Comparison of ENCODE assay signal across 13 cellular contexts in the genomic region with DNA sequence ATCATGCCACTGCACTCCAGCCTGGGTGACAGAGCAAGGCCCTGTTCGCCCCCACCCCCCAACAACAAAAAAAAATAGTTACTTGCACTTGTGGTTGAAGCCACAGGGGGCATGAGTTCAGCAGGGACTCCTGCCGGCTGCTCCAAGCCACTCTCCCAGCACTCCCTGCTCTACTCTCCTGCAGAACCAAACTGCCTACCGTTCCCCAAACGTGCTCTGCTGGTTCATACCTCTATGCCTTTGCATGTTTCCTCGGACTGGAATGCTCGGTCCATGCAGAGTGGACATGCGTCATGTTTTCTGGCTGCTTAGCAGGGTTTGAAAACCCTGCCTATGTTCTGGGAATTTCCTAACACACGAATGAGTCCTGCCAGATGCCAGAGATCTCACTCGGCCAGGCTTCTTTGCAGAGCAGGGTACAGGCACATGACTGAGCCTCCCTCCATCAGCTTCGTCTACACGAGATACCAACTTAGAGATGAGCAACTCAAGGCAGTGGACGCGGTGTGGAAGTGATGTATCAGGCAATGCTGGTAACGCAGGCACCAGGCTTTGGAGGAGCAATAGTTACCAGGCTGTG. TPM values are rescaled to one million over a fixed set of nuclear protein-coding genes. Genes with fewer than 3 reads are reported as not detected.
DNase-seq lines count a peak whose midpoint lies in the region; ATAC-seq, FAIRE-seq and TF ChIP-seq lines count a peak whose summit lies in the region.
"Had no signal": no experiment of that assay in that cellular context is flagged by ENCODE, and none has a peak within 500 bp of the region (broad histone marks: within the 10 kb centered on the region; RNA-seq: fewer than 3 reads in every experiment).

No MANE protein-coding gene starts in this region.

- H3K4me2 ChIP-seq in GM23338 (no peak overlapping the region), fibroblast of lung (ENCODE audit: extremely low read depth, insufficient read depth, low read length) (no peak overlapping the region)

- H3K27me3 ChIP-seq in GM23338 (ENCODE audit: insufficient read depth) (no peaks in the 10 kb centered on the region), fibroblast of lung (ENCODE audit: control insufficient read depth, insufficient read depth, low read length) (no peaks in the 10 kb centered on the region)

- TF ChIP-seq CTCF in GM23338 (conservative IDR thresholded peaks at IDR 0.05; ENCODE audit: low read depth in 2 of 2) (no peak; a peak in 1 of 4 replicates), fibroblast of lung (conservative IDR thresholded peaks at IDR 0.05 in 1 of 2, IDR thresholded peaks at IDR 0.05 in 1 of 2; ENCODE audit: low read depth in 1 of 2, low read length in 2 of 2) (no peak)

- H3K9ac ChIP-seq in fibroblast of lung (ENCODE audit: insufficient read depth, low read length): no peak overlapping the region

- H3K36me3 ChIP-seq in GM23338 (ENCODE audit: insufficient read depth) (no peaks in the 10 kb centered on the region), fibroblast of lung (ENCODE audit: control insufficient read depth, insufficient read depth, low read length) (no peaks in the 10 kb centered on the region)

- H3F3A ChIP-seq in GM23338 (replicated peaks; ENCODE audit: low read depth): no peaks in the 10 kb centered on the region

- no peak overlapping the region for H3K4me3 Mint-ChIP-seq in GM23338

- H3K79me2 ChIP-seq in GM23338 (replicated peaks; ENCODE audit: insufficient read depth) (no peaks in the 10 kb centered on the region), fibroblast of lung (ENCODE audit: control insufficient read depth, insufficient read depth, low read length) (no peaks in the 10 kb centered on the region)

- H3K27me3 Mint-ChIP-seq in GM23338 (ENCODE audit: insufficient read depth, low read depth, poor library complexity): no peaks in the 10 kb centered on the region

- H3K9me3 ChIP-seq in fibroblast of lung (ENCODE audit: control insufficient read depth, insufficient read depth, low read depth, low read length): no peaks in the 10 kb centered on the region

- peak; percentile 33 for ATAC-seq in GM23338
- ATAC-seq in HG03354 (IDR thresholded peaks at IDR 0.05; ENCODE audit: poor library complexity, severe bottlenecking, unreplicated experiment): no peak
- no peak for ATAC-seq in sciatic nerve
- ATAC-seq: Right ventricle myocardium inferior had no signal

- H3K27ac ChIP-seq in GM23338 (ENCODE audit: low read depth) (no peak overlapping the region), fibroblast of lung (ENCODE audit: insufficient read depth, low read length) (no peak overlapping the region)

- no peaks in the 10 kb centered on the region for H3K9me2 ChIP-seq in GM23338 (ENCODE audit: insufficient read depth)

- peaks cover 13% of the 10 kb centered on the region for H3K4me1 Mint-ChIP-seq in GM23338

- H3K36me3 Mint-ChIP-seq in GM23338 (ENCODE audit: low read depth): no peaks in the 10 kb centered on the region; the same call in 2 of the 3 replicates

- H3K27ac Mint-ChIP-seq in GM23338: no peak overlapping the region

- H4K20me1 ChIP-seq in GM23338 (replicated peaks; ENCODE audit: insufficient read depth): no peaks in the 10 kb centered on the region
- no peaks in the 10 kb centered on the region for H4K20me1 ChIP-seq in fibroblast of lung (ENCODE audit: control insufficient read depth, extremely low read depth, insufficient read depth, low read length)

- H3K4me3 ChIP-seq in GM23338 (no peak overlapping the region), fibroblast of lung (replicated peaks in 1 of 4; ENCODE audit: control extremely low read depth in 1 of 4, insufficient read depth in 1 of 4, low read depth in 3 of 4, low read length in 4 of 4) (no peak overlapping the region)

- FAIRE-seq in GM19239 (lab: Jason Lieb, UNC): no peak
- FAIRE-seq: colon had no signal

- H2AFZ ChIP-seq in GM23338 (peak overlapping the region; percentile 95), fibroblast of lung (ENCODE audit: low read length) (peak overlapping the region; percentile 63)

- H3K9me3 Mint-ChIP-seq in GM23338: no peaks in the 10 kb centered on the region

- DNase-seq in A172 (ENCODE audit: low spot score) (peak; percentile 16), GM23338 (ENCODE audit: low spot score) (peak; percentile 43), OCI-M1 (lab: John Stamatoyannopoulos, UW) (peak; percentile 36), fibroblast of lung (ENCODE audit: low read depth in 2 of 2) (peak; percentile 9 to 37), GM19239 (ENCODE audit: insufficient read length, low spot score) (no peak), sciatic nerve (ENCODE audit: low spot score) (no peak), NCI-H146 treated with DMSO at 0.1 percent for 48 hours (lab: John Stamatoyannopoulos, UW; ENCODE audit: unreplicated experiment) (no peak)
- DNase-seq: activated CD4-positive, alpha-beta T cell treated with anti-CD3 and anti-CD28 coated beads for 48 hours; activated naive CD4-positive, alpha-beta T cell treated with Interleukin-2 at 50 U/mL for 16 hours; AML-193 had no signal

- intact Hi-C loops in sciatic nerve (cut with DNase I): no loop called here

- no peaks in the 10 kb centered on the region for H3K4me1 ChIP-seq in GM23338 (ENCODE audit: insufficient read depth)
- H3K4me1 ChIP-seq in fibroblast of lung (ENCODE audit: control insufficient read depth, extremely low read depth, insufficient read depth, low read length): no peaks in the 10 kb centered on the region

TF ChIP-seq in GM23338, 12 proteins besides CTCF, POLR2A, EP300 and RAD21 (continues in another document):
- TF ChIP-seq ZNF331 (CRISPR knock-in tag; IDR thresholded peaks at IDR 0.05; ENCODE audit: low read depth) (no peak), JUNB (IDR thresholded peaks at IDR 0.05; ENCODE audit: unreplicated experiment) (no peak), CREB1 (CRISPR knock-in tag; IDR thresholded peaks at IDR 0.05; ENCODE audit: low read depth) (no peak), EZH2phosphoT487 (IDR thresholded peaks at IDR 0.05; ENCODE audit: unreplicated experiment) (no peak), ETS1 (IDR thresholded peaks at IDR 0.05) (no peak), NANOG (IDR thresholded peaks at IDR 0.05; ENCODE audit: borderline replicate concordance) (no peak), STAT1 (IDR thresholded peaks at IDR 0.05; ENCODE audit: unreplicated experiment) (no peak), POLR2AphosphoS5 (IDR thresholded peaks at IDR 0.05; ENCODE audit: low read depth) (no peak)
- TF ChIP-seq, protein P1, sequence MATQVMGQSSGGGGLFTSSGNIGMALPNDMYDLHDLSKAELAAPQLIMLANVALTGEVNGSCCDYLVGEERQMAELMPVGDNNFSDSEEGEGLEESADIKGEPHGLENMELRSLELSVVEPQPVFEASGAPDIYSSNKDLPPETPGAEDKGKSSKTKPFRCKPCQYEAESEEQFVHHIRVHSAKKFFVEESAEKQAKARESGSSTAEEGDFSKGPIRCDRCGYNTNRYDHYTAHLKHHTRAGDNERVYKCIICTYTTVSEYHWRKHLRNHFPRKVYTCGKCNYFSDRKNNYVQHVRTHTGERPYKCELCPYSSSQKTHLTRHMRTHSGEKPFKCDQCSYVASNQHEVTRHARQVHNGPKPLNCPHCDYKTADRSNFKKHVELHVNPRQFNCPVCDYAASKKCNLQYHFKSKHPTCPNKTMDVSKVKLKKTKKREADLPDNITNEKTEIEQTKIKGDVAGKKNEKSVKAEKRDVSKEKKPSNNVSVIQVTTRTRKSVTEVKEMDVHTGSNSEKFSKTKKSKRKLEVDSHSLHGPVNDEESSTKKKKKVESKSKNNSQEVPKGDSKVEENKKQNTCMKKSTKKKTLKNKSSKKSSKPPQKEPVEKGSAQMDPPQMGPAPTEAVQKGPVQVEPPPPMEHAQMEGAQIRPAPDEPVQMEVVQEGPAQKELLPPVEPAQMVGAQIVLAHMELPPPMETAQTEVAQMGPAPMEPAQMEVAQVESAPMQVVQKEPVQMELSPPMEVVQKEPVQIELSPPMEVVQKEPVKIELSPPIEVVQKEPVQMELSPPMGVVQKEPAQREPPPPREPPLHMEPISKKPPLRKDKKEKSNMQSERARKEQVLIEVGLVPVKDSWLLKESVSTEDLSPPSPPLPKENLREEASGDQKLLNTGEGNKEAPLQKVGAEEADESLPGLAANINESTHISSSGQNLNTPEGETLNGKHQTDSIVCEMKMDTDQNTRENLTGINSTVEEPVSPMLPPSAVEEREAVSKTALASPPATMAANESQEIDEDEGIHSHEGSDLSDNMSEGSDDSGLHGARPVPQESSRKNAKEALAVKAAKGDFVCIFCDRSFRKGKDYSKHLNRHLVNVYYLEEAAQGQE (IDR thresholded peaks at IDR 0.05; ENCODE audit: unreplicated experiment): no peak

RNA-seq across cellular contexts. Expression of gene SLC25A15, which starts 8.5 kb away (rescaled TPM):
- 25.3 and 38.5 TPM in 2 replicates for total RNA-seq in A172 (2014; rRNA removed; shearing (Covaris generic))
- total RNA-seq in GM23338 (2014; rRNA removed; shearing (Covaris generic)): 32.6 and 32.8 TPM in 2 replicates
- 6.5 and 7.3 TPM in 2 replicates for polyA plus RNA-seq in GM23338 (2016; fragmentation: Nextera tagmentation; extraction: Ambion mirVana)
- 9.6 and 10.3 TPM in 2 replicates for total RNA-seq in fibroblast of lung
- polyA plus RNA-seq in fibroblast of lung: 6.8 and 10.2 TPM in 2 replicates
- 5.5 and 7.7 TPM in 2 replicates for polyA plus RNA-seq in fibroblast of lung (2012)
- polyA minus RNA-seq in fibroblast of lung (ENCODE audit: low replicate concordance): 3.5 and 14.5 TPM in 2 replicates
- 3.2 TPM for total RNA-seq in sciatic nerve

RNA-seq across cellular contexts. Expression of gene MRPS31, which starts 9.9 kb away (rescaled TPM):
- total RNA-seq in A172 (2014; rRNA removed; shearing (Covaris generic)): 20.7 and 26.1 TPM in 2 replicates
- total RNA-seq in GM23338 (2014; rRNA removed; shearing (Covaris generic)): 26.1 and 26.8 TPM in 2 replicates
- polyA plus RNA-seq in GM23338 (2016; fragmentation: Nextera tagmentation; extraction: Ambion mirVana): 62.2 and 62.7 TPM in 2 replicates
- 14.2 and 14.9 TPM in 2 replicates for total RNA-seq in fibroblast of lung
- 16.0 and 21.8 TPM in 2 replicates for polyA plus RNA-seq in fibroblast of lung
- 9.5 and 13.6 TPM in 2 replicates for polyA plus RNA-seq in fibroblast of lung (2012)
- polyA minus RNA-seq in fibroblast of lung (ENCODE audit: low replicate concordance): 0.41 and 2.1 TPM in 2 replicates
- 21.1 TPM for total RNA-seq in sciatic nerve

Comparison
In these comparisons a context has a peak if more than half of its experiments do, and no peak if none do; other contexts are left out.
1. DNase-seq: peak in A172 (single experiment), GM23338 (single experiment), OCI-M1 (single experiment) and fibroblast of lung (2 of 2); none in GM19239 (single experiment), sciatic nerve (single experiment) and NCI-H146 treated with DMSO at 0.1 percent for 48 hours (single experiment).